ENCODE assay signal across 9 cellular contexts in genomic region chr15:69668963-69669362, GRCh38.
DNase-seq lines count a peak whose midpoint lies in the region; ATAC-seq and TF ChIP-seq lines count a peak whose summit lies in the region.
"Had no signal": no experiment of that assay in that cellular context is flagged by ENCODE, and none has a peak within 500 bp of the region (broad histone marks: within the 10 kb centered on the region; RNA-seq: fewer than 3 reads in every experiment).

No MANE protein-coding gene starts in this region.

- ATAC-seq in GM19395 (IDR thresholded peaks at IDR 0.05; ENCODE audit: unreplicated experiment) (peak; percentile 52), HG03521 (IDR thresholded peaks at IDR 0.05; ENCODE audit: unreplicated experiment) (peak; percentile 56)
- ATAC-seq in effector memory CD8-positive, alpha-beta T cell (replicated peaks), result peak; percentile 84

- no peaks in the 10 kb centered on the region for H3K79me2 ChIP-seq in SK-N-SH (ENCODE audit: insufficient read depth)
- no peaks in the 10 kb centered on the region for H3K79me2 ChIP-seq in mesendoderm (ENCODE audit: control insufficient read depth, insufficient read depth, low read length)

- peaks cover 0 to 2% of the 10 kb centered on the region in 2 donors for H3K27me3 Mint-ChIP-seq in CD8-positive, alpha-beta memory T cell
- H3K27me3 Mint-ChIP-seq in effector memory CD8-positive, alpha-beta T cell, result no peaks in the 10 kb centered on the region

- H3K9me2 ChIP-seq in SK-N-SH, result no peaks in the 10 kb centered on the region

- WGBS in SK-N-SH (ENCODE audit: low lambda C conversion rate), result 59% methylated on average over 4 of the region's 4 CpGs
- no CpG with 5 or more reads among the region's 4 CpGs for WGBS in mesendoderm (ENCODE audit: extremely low coverage, insufficient coverage, low lambda C conversion rate)

- no peak for TF ChIP-seq EP300 in SK-N-SH (IDR thresholded peaks at IDR 0.05; ENCODE audit: borderline replicate concordance in 1 of 2, low read depth in 1 of 2, low read length in 1 of 2)

- H3K27ac Mint-ChIP-seq in CD8-positive, alpha-beta memory T cell, result peak overlapping the region; percentile 40 to 90 (median 82)
- H3K27ac Mint-ChIP-seq in effector memory CD8-positive, alpha-beta T cell, result peak overlapping the region; percentile 72 to 81

- peak overlapping the region; percentile 9 to 82 (median 75) for H3K4me3 Mint-ChIP-seq in CD8-positive, alpha-beta memory T cell
- H3K4me3 Mint-ChIP-seq in effector memory CD8-positive, alpha-beta T cell, result peak overlapping the region; percentile 65 to 70

- H3K4me3 ChIP-seq in CD8-positive, alpha-beta memory T cell (ENCODE audit: low read length), result no peak overlapping the region
- H3K4me3 ChIP-seq in SK-N-SH (ENCODE audit: low read depth in 2 of 2, low read length in 1 of 2) (no peak overlapping the region), mesendoderm (ENCODE audit: low read length) (no peak overlapping the region)
- H3K4me3 ChIP-seq: esophagus squamous epithelium had no signal

- H3K4ac ChIP-seq in mesendoderm (ENCODE audit: low read depth, low read length), result no peak overlapping the region

- H2BK15ac ChIP-seq in mesendoderm (replicated peaks; ENCODE audit: low read depth), result no peak overlapping the region

- H3K9me3 ChIP-seq in CD8-positive, alpha-beta memory T cell (ENCODE audit: low read length), result no peaks in the 10 kb centered on the region
- no peaks in the 10 kb centered on the region for H3K9me3 ChIP-seq in SK-N-SH
- H3K9me3 ChIP-seq: esophagus squamous epithelium had no signal

- TF ChIP-seq RAD21 in SK-N-SH (IDR thresholded peaks at IDR 0.05; ENCODE audit: low read length), result no peak

- CTCF ChIA-PET in CD8-positive, alpha-beta memory T cell (lab: Charles Lee), result interaction anchor here (0.8 to 1.5 kb wide), 4 partner anchors 17 to 823 kb away, joined by 3 read pairs; no protein-coding TSS in a partner anchor
- CTCF ChIA-PET in SK-N-SH (lab: Yijun Ruan, JAX), result no interaction called here

- no peak overlapping the region for H4K8ac ChIP-seq in mesendoderm (ENCODE audit: low read depth, low read length)

- H2AK5ac ChIP-seq in mesendoderm (ENCODE audit: low read length), result no peak overlapping the region

- no peaks in the 10 kb centered on the region for H3K79me1 ChIP-seq in mesendoderm (ENCODE audit: low read length)

- H3K36me3 Mint-ChIP-seq in CD8-positive, alpha-beta memory T cell, result peaks cover 0 to 2% (median 0%) of the 10 kb centered on the region in 3 donors
- no peaks in the 10 kb centered on the region for H3K36me3 Mint-ChIP-seq in effector memory CD8-positive, alpha-beta T cell (ENCODE audit: insufficient read depth)

- POLR2A ChIA-PET in CD8-positive, alpha-beta memory T cell (lab: Charles Lee), result interaction anchor here (1.5 to 2.8 kb wide), 2 partner anchors 45 to 51 kb away, joined by 4 to 13 read pairs; no protein-coding TSS in a partner anchor
- POLR2A ChIA-PET in SK-N-SH (lab: Yijun Ruan, JAX), result no interaction called here

- H3F3A ChIP-seq in SK-N-SH (replicated peaks; ENCODE audit: insufficient read depth), result no peaks in the 10 kb centered on the region

- no peak overlapping the region for H3K27ac ChIP-seq in CD8-positive, alpha-beta memory T cell (ENCODE audit: low read depth, low read length)
- H3K27ac ChIP-seq in SK-N-SH (ENCODE audit: low read depth in 2 of 2, low read length in 1 of 2), result no peak overlapping the region
- no peak overlapping the region for H3K27ac ChIP-seq in mesendoderm (ENCODE audit: low read depth, low read length)
- H3K27ac ChIP-seq: esophagus squamous epithelium had no signal

- no peaks in the 10 kb centered on the region for H3K9me3 Mint-ChIP-seq in CD8-positive, alpha-beta memory T cell
- no peaks in the 10 kb centered on the region for H3K9me3 Mint-ChIP-seq in effector memory CD8-positive, alpha-beta T cell

- H3K27me3 ChIP-seq in CD8-positive, alpha-beta memory T cell (ENCODE audit: insufficient read depth, low read length, poor library complexity, severe bottlenecking), result no peaks in the 10 kb centered on the region
- H3K27me3 ChIP-seq in SK-N-SH (ENCODE audit: insufficient read depth), result peaks cover 15% of the 10 kb centered on the region; the same call in 1 of the 2 replicates
- no peaks in the 10 kb centered on the region for H3K27me3 ChIP-seq in mesendoderm (ENCODE audit: insufficient read depth, low read length, poor library complexity)

- H2BK5ac ChIP-seq in mesendoderm (ENCODE audit: low read length), result no peak overlapping the region

- H3K36me3 ChIP-seq in CD8-positive, alpha-beta memory T cell (ENCODE audit: insufficient read depth, low read length), result no peaks in the 10 kb centered on the region
- H3K36me3 ChIP-seq in SK-N-SH (replicated peaks in 1 of 2; ENCODE audit: control insufficient read depth in 1 of 2, insufficient read depth in 2 of 2, low read length in 1 of 2) (no peaks in the 10 kb centered on the region), mesendoderm (ENCODE audit: control insufficient read depth, insufficient read depth, low read length) (no peaks in the 10 kb centered on the region)
- H3K36me3 ChIP-seq: esophagus squamous epithelium had no signal

- no peak overlapping the region for H4K5ac ChIP-seq in mesendoderm (ENCODE audit: low read length)

- H3K56ac ChIP-seq in mesendoderm (ENCODE audit: low read length), result no peak overlapping the region

- H2AFZ ChIP-seq in SK-N-SH (ENCODE audit: low read depth), result no peak overlapping the region

- TF ChIP-seq CTCF in SK-N-SH (IDR thresholded peaks at IDR 0.05), result no peak

- H3K18ac ChIP-seq in mesendoderm (ENCODE audit: low read length), result no peak overlapping the region

- no peak overlapping the region for H3K23ac ChIP-seq in mesendoderm (ENCODE audit: low read length)

- peaks cover 43% of the 10 kb centered on the region for H3K4me1 ChIP-seq in CD8-positive, alpha-beta memory T cell (ENCODE audit: insufficient read depth, low read length)
- H3K4me1 ChIP-seq in SK-N-SH (ENCODE audit: control insufficient read depth in 1 of 2, insufficient read depth in 2 of 2, low read depth in 1 of 2, low read length in 1 of 2), result peaks cover 0 to 22% of the 10 kb centered on the region in 2 experiments; a peak in 1 of 4 replicates
- H3K4me1 ChIP-seq in mesendoderm (ENCODE audit: control insufficient read depth, low read depth, low read length), result no peaks in the 10 kb centered on the region

- peak; percentile 7 to 74 (median 30) for DNase-seq in CD8-positive, alpha-beta memory T cell
- DNase-seq in effector memory CD8-positive, alpha-beta T cell, result peak; percentile 58 to 63 (median 61)
- DNase-seq in SK-N-SH (no peak), mesendoderm (no peak), OCI-M2 (lab: John Stamatoyannopoulos, UW; ENCODE audit: unreplicated experiment) (no peak), NCI-H128 (lab: John Stamatoyannopoulos, UW; ENCODE audit: unreplicated experiment) (no peak)
- DNase-seq: esophagus squamous epithelium had no signal

- H3K4me2 ChIP-seq in SK-N-SH (no peak overlapping the region), mesendoderm (ENCODE audit: low read length) (no peak overlapping the region)

- H3K4me1 Mint-ChIP-seq in CD8-positive, alpha-beta memory T cell, result peaks cover 63 to 73% (median 72%) of the 10 kb centered on the region in 3 donors
- peaks cover 53 to 61% of the 10 kb centered on the region in 2 donors for H3K4me1 Mint-ChIP-seq in effector memory CD8-positive, alpha-beta T cell (ENCODE audit: low read depth in 2 of 2)

- H4K20me1 ChIP-seq in SK-N-SH (ENCODE audit: insufficient read depth), result no peaks in the 10 kb centered on the region

- H3K9ac ChIP-seq in SK-N-SH (no peak overlapping the region), mesendoderm (ENCODE audit: low read length) (no peak overlapping the region)

- H2BK120ac ChIP-seq in mesendoderm (ENCODE audit: low read depth, low read length), result no peak overlapping the region

TF ChIP-seq in SK-N-SH, 30 proteins besides CTCF, POLR2A, EP300 and RAD21 (continues in another document):
- TF ChIP-seq USF1 (IDR thresholded peaks at IDR 0.05; ENCODE audit: borderline replicate concordance, low read depth) (no peak), TAF1 (IDR thresholded peaks at IDR 0.05; ENCODE audit: borderline replicate concordance, low read depth, low read length) (no peak), GABPA (IDR thresholded peaks at IDR 0.05; ENCODE audit: low read depth) (no peak), SIN3A (IDR thresholded peaks at IDR 0.05; ENCODE audit: borderline replicate concordance, low read depth, low read length) (no peak), TCF12 (IDR thresholded peaks at IDR 0.05) (no peak), MAX (IDR thresholded peaks at IDR 0.05; ENCODE audit: low read depth) (no peak)
- TF ChIP-seq, protein P1, sequence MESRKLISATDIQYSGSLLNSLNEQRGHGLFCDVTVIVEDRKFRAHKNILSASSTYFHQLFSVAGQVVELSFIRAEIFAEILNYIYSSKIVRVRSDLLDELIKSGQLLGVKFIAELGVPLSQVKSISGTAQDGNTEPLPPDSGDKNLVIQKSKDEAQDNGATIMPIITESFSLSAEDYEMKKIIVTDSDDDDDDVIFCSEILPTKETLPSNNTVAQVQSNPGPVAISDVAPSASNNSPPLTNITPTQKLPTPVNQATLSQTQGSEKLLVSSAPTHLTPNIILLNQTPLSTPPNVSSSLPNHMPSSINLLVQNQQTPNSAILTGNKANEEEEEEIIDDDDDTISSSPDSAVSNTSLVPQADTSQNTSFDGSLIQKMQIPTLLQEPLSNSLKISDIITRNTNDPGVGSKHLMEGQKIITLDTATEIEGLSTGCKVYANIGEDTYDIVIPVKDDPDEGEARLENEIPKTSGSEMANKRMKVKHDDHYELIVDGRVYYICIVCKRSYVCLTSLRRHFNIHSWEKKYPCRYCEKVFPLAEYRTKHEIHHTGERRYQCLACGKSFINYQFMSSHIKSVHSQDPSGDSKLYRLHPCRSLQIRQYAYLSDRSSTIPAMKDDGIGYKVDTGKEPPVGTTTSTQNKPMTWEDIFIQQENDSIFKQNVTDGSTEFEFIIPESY (IDR thresholded peaks at IDR 0.05; ENCODE audit: borderline replicate concordance, low read depth), result no peak

Comparison
In these comparisons a context has a peak if more than half of its experiments do, and no peak if none do; other contexts are left out.
1. DNase-seq: peak in CD8-positive, alpha-beta memory T cell (5 of 5) and effector memory CD8-positive, alpha-beta T cell (3 of 3); none in SK-N-SH (single experiment), mesendoderm (single experiment), OCI-M2 (single experiment) and NCI-H128 (single experiment).
2. Peak in every context shown above with its lines, with median percentiles within 50 percentile points of each other: ATAC-seq.